Comparison of ENCODE assay signal across 7 cellular contexts in genomic region chr2:227862227-227862740, GRCh38. TPM values are rescaled to one million over a fixed set of nuclear protein-coding genes. Genes with fewer than 3 reads are reported as not detected.
DNase-seq lines count a peak whose midpoint lies in the region; ATAC-seq and TF ChIP-seq lines count a peak whose summit lies in the region.

No MANE protein-coding gene starts in this region.

- H3K27me3 ChIP-seq in HAP-1 (ENCODE audit: low read depth) (no peaks in the 10 kb centered on the region), OCI-LY1 (ENCODE audit: insufficient read depth, low read length) (no peaks in the 10 kb centered on the region)

- H3K4me1 ChIP-seq in HAP-1 (no peaks in the 10 kb centered on the region), OCI-LY1 (ENCODE audit: insufficient read depth, low read length, severe bottlenecking) (no peaks in the 10 kb centered on the region)

- H3K4me3 Mint-ChIP-seq in nephron progenitor cell = no peak overlapping the region

- in situ Hi-C loops in HAP-1 (cut with MboI; ENCODE audit: low sequenced_read_pairs) = loop anchor here (25.0 kb wide), 1 partner anchor 725 kb away; no protein-coding TSS in a partner anchor

- peaks cover 6% of the 10 kb centered on the region for H3K27me3 Mint-ChIP-seq in nephron progenitor cell (ENCODE audit: low read depth, poor library complexity)

- TF ChIP-seq CTCF in OCI-LY1 (IDR thresholded peaks at IDR 0.05; ENCODE audit: low read length) = peak; percentile 63
- peak; percentile 81 for TF ChIP-seq CTCF in nephron progenitor cell (IDR thresholded peaks at IDR 0.05)

- peak; percentile 56 for DNase-seq in EL
- peak; percentile 32 to 61 for DNase-seq in HAP-1 (ENCODE audit: low spot score in 2 of 2)
- peak; percentile 85 for DNase-seq in dermis blood vessel endothelial cell
- DNase-seq in nephron progenitor cell = peak; percentile 12
- DNase-seq in cerebellum (ENCODE audit: low spot score) = no peak

- ATAC-seq in GM18873 (IDR thresholded peaks at IDR 0.05; ENCODE audit: low FRiP score, unreplicated experiment) = no peak

- no peaks in the 10 kb centered on the region for H3K9me2 ChIP-seq in OCI-LY1 (ENCODE audit: low read depth, low read length)

- H3K4me2 ChIP-seq in OCI-LY1 (ENCODE audit: low read length) = no peak overlapping the region

- no peaks in the 10 kb centered on the region for H3F3A ChIP-seq in OCI-LY1 (ENCODE audit: insufficient read depth, low read length)

- no peaks in the 10 kb centered on the region for H3K79me2 ChIP-seq in OCI-LY1 (ENCODE audit: insufficient read depth, low read length)

- H3K36me3 ChIP-seq in HAP-1 (replicated peaks) (no peaks in the 10 kb centered on the region), OCI-LY1 (ENCODE audit: insufficient read depth, low read length) (no peaks in the 10 kb centered on the region)

- no peak overlapping the region for H3K9ac ChIP-seq in OCI-LY1 (ENCODE audit: low read length)

- no peak overlapping the region for H3K27ac ChIP-seq in OCI-LY1 (ENCODE audit: low read depth, low read length, poor library complexity, severe bottlenecking)

- no peak overlapping the region for H3K27ac Mint-ChIP-seq in nephron progenitor cell

- H3K4me3 ChIP-seq in HAP-1 (no peak overlapping the region), OCI-LY1 (ENCODE audit: low read depth, low read length, poor library complexity, severe bottlenecking) (no peak overlapping the region)

- H2AFZ ChIP-seq in OCI-LY1 (ENCODE audit: low read length) = no peak overlapping the region

- H3K9me3 ChIP-seq in HAP-1 (no peaks in the 10 kb centered on the region), OCI-LY1 (ENCODE audit: low read length) (no peaks in the 10 kb centered on the region)

- H3K9me3 Mint-ChIP-seq in nephron progenitor cell = no peaks in the 10 kb centered on the region

- H3K4me1 Mint-ChIP-seq in nephron progenitor cell = peaks cover 5% of the 10 kb centered on the region

- H3K36me3 Mint-ChIP-seq in nephron progenitor cell (ENCODE audit: low read depth) = no peaks in the 10 kb centered on the region

- no peaks in the 10 kb centered on the region for H4K20me1 ChIP-seq in OCI-LY1 (ENCODE audit: insufficient read depth, low read length)

RNA-seq across cellular contexts. Expression of gene DAW1, which starts 9.1 kb away (rescaled TPM):
- 0.51 TPM in 1 of 2 replicates, not detected in the other for total RNA-seq in dermis blood vessel endothelial cell
- total RNA-seq in cerebellum = 2.8 TPM

RNA-seq across cellular contexts. Expression of gene CCL20, which starts 48.6 kb away (rescaled TPM):
- total RNA-seq in dermis blood vessel endothelial cell (0.65 and 1.0 TPM in 2 replicates), cerebellum (not detected)
